Comparison of ENCODE assay signal across 27 cellular contexts in genomic region chr4:177607111-177607573, GRCh38.
"Had no signal": no experiment of that assay in that cellular context is flagged by ENCODE, and none has a peak within 500 bp of the region (broad histone marks: within the 10 kb centered on the region; RNA-seq: fewer than 3 reads in every experiment).

No MANE protein-coding gene starts in this region.

- DNase-seq: heart right ventricle; islet precursor cell; left colon; midbrain; naive thymus-derived CD4-positive, alpha-beta T cell; nucleus accumbens; retina; right lobe of liver; stimulated activated CD4-positive, alpha-beta T cell treated with anti-CD3 and anti-CD28 coated beads, Interleukin-1b, Interleukin-23, amount 100 ng/mL, for 48 hours; stimulated activated CD4-positive, alpha-beta T cell treated with anti-CD3 and anti-CD28 coated beads, Interleukin-2, amount 100 ng/mL, for 48 hours; stimulated activated CD4-positive, alpha-beta T cell treated with anti-CD3 and anti-CD28 coated beads, Interleukin-4, amount 100 ng/mL, for 4 hours; stimulated activated CD8-positive, alpha-beta memory T cell treated with anti-CD3 and anti-CD28 coated beads, Interleukin-4, amount 100 ng/mL, for 48 hours; stimulated activated naive B cell treated with anti-CD40 and anti-IgM and Interleukin-4, amounts not matched to agents 10 μg/mL and 1 μg/mL and 100 μg/mL, for 72 hours; stimulated activated naive CD8-positive, alpha-beta T cell treated with anti-CD3 and anti-CD28 coated beads, Interleukin-15, Interleukin-2, amounts not matched to agents 100 U/mL and 50 U/mL, for 24 hours; stomach; thyroid gland; trophoblast cell; uterus had no signal

- H3K4me3 ChIP-seq: heart right ventricle, hepatocyte, left lung, lung, mucosa of descending colon, pancreas, prostate gland, right lobe of liver, smooth muscle cell, stomach, thyroid gland, uterus had no signal

- H2AFZ ChIP-seq: hepatocyte had no signal

- H3K27me3 ChIP-seq: heart right ventricle, hepatocyte, left lung, pancreas, right lobe of liver, stomach, testis, thyroid gland, uterus had no signal

- ATAC-seq: heart right ventricle; left colon; left lung; mucosa of descending colon; naive thymus-derived CD4-positive, alpha-beta T cell; natural killer cell treated with Interleukin-12 subunit alpha and Interleukin-12 subunit beta and Interleukin-15 and Interleukin-18, amount 100 ng/mL, for 72 hours; pancreas; right lobe of liver; stimulated activated naive B cell treated with anti-CD40 and anti-IgM and Interleukin-4, amounts not matched to agents 10 μg/mL and 1 μg/mL and 100 μg/mL, for 72 hours; stimulated activated naive CD8-positive, alpha-beta T cell treated with anti-CD3 and anti-CD28 coated beads, Interleukin-15, Interleukin-2, amounts not matched to agents 100 U/mL and 50 U/mL, for 24 hours had no signal

- H3K27ac ChIP-seq: heart right ventricle, hepatocyte, left lung, pancreas, prostate gland, right lobe of liver, stomach, testis, thyroid gland, uterus had no signal

- H3K79me2 ChIP-seq: hepatocyte had no signal

- H3K4me2 ChIP-seq: hepatocyte, smooth muscle cell had no signal

- H3K9me3 ChIP-seq: heart right ventricle, mucosa of descending colon, pancreas, prostate gland, right lobe of liver, testis, thyroid gland, uterus had no signal

- H3K36me3 ChIP-seq: heart right ventricle, left lung, pancreas, prostate gland, right lobe of liver, stomach, thyroid gland, uterus had no signal

- H3K4me1 ChIP-seq: heart right ventricle, left lung, prostate gland, right lobe of liver, stomach, testis, thyroid gland, uterus had no signal
